Comparison of ENCODE assay signal across 8 cellular contexts in genomic region chr17:17682293-17682736, GRCh38. TPM values are rescaled to one million over a fixed set of nuclear protein-coding genes. Genes with fewer than 3 reads are reported as not detected.
DNase-seq lines count a peak whose midpoint lies in the region; ATAC-seq and TF ChIP-seq lines count a peak whose summit lies in the region.

No MANE protein-coding gene starts in this region.

- peaks cover 28% of the 10 kb centered on the region for H3F3A ChIP-seq in smooth muscle cell (ENCODE audit: low read depth)

- H3K9ac ChIP-seq in smooth muscle cell (ENCODE audit: low read depth) = peak overlapping the region; percentile 99

- peak overlapping the region; percentile 98 for H3K4me2 ChIP-seq in smooth muscle cell

- WGBS in body of pancreas, 2 donors = 0 to 1% methylated on average over 1 to 48 of the region's 49 CpGs
- 0% methylated on average over 37 of the region's 49 CpGs for WGBS in smooth muscle cell (ENCODE audit: low lambda C conversion rate)

- H3K27me3 ChIP-seq in body of pancreas (no peaks in the 10 kb centered on the region), smooth muscle cell (ENCODE audit: low read depth) (no peaks in the 10 kb centered on the region)

- no peaks in the 10 kb centered on the region for H3K9me3 Mint-ChIP-seq in T-helper 1 cell treated with Interleukin-12 subunit alpha and Interleukin-12 subunit beta and Interleukin-4 antibody, amounts not matched to agents 30 μg/mL and 1 μg/mL, for 36 hours

- ATAC-seq in HG03135 (IDR thresholded peaks at IDR 0.05; ENCODE audit: unreplicated experiment) (peak; percentile 38), body of pancreas (peak; percentile 39)

- peaks cover 3% of the 10 kb centered on the region for H3K36me3 Mint-ChIP-seq in T-helper 1 cell treated with Interleukin-12 subunit alpha and Interleukin-12 subunit beta and Interleukin-4 antibody, amounts not matched to agents 30 μg/mL and 1 μg/mL, for 36 hours (ENCODE audit: low read depth)

- H3K4me1 Mint-ChIP-seq in T-helper 1 cell treated with Interleukin-12 subunit alpha and Interleukin-12 subunit beta and Interleukin-4 antibody, amounts not matched to agents 30 μg/mL and 1 μg/mL, for 36 hours (ENCODE audit: low read depth) = peaks cover 20% of the 10 kb centered on the region

- peaks cover 50% of the 10 kb centered on the region for H3K79me2 ChIP-seq in smooth muscle cell (ENCODE audit: low read depth)

- H3K9me3 ChIP-seq in body of pancreas = no peaks in the 10 kb centered on the region
- no peaks in the 10 kb centered on the region for H3K9me3 ChIP-seq in smooth muscle cell (replicated peaks; ENCODE audit: low read depth)

- peaks cover 21% of the 10 kb centered on the region for H4K20me1 ChIP-seq in smooth muscle cell (ENCODE audit: low read depth)

- intact Hi-C loops in body of pancreas (cut with DNase I) = no loop called here

- DNase-seq in NCI-H345 (lab: John Stamatoyannopoulos, UW) (peak; percentile 29), NCI-H345 treated with DMSO at 0.1 percent for 48 hours (lab: John Stamatoyannopoulos, UW; ENCODE audit: unreplicated experiment) (no peak), body of pancreas (peak; percentile 48 to 61 (median 52)), islet precursor cell (peak; percentile 62), smooth muscle cell (lab: John Stamatoyannopoulos, UW; ENCODE audit: unreplicated experiment) (peak; percentile 61), NCI-H2081 treated with DMSO at 0.1 percent for 48 hours (lab: John Stamatoyannopoulos, UW) (no peak)

- peak overlapping the region; percentile 54 to 61 for H3K4me3 ChIP-seq in body of pancreas
- H3K4me3 ChIP-seq in smooth muscle cell = peak overlapping the region; percentile 92

- H3K4me3 Mint-ChIP-seq in T-helper 1 cell treated with Interleukin-12 subunit alpha and Interleukin-12 subunit beta and Interleukin-4 antibody, amounts not matched to agents 30 μg/mL and 1 μg/mL, for 36 hours = peak overlapping the region; percentile 88

- H3K27ac ChIP-seq in body of pancreas (peak overlapping the region; percentile 77 to 97 (median 92)), smooth muscle cell (ENCODE audit: low read depth) (peak overlapping the region; percentile 99)

- H3K27me3 Mint-ChIP-seq in T-helper 1 cell treated with Interleukin-12 subunit alpha and Interleukin-12 subunit beta and Interleukin-4 antibody, amounts not matched to agents 30 μg/mL and 1 μg/mL, for 36 hours (ENCODE audit: low read depth) = peaks cover 16% of the 10 kb centered on the region

- TF ChIP-seq CTCF in body of pancreas (IDR thresholded peaks at IDR 0.05) (no peak), smooth muscle cell (IDR thresholded peaks at IDR 0.05; ENCODE audit: borderline replicate concordance, insufficient read depth, poor library complexity, severe bottlenecking) (no peak)

- peak overlapping the region; percentile 71 for H3K27ac Mint-ChIP-seq in T-helper 1 cell treated with Interleukin-12 subunit alpha and Interleukin-12 subunit beta and Interleukin-4 antibody, amounts not matched to agents 30 μg/mL and 1 μg/mL, for 36 hours

- H3K36me3 ChIP-seq in body of pancreas (replicated peaks in 1 of 2; ENCODE audit: insufficient read depth in 1 of 2, low read depth in 2 of 2) = no peaks in the 10 kb centered on the region
- no peaks in the 10 kb centered on the region for H3K36me3 ChIP-seq in smooth muscle cell (ENCODE audit: low read depth)

- peak overlapping the region; percentile 81 for H2AFZ ChIP-seq in smooth muscle cell (ENCODE audit: low read depth)

- H3K4me1 ChIP-seq in body of pancreas = peaks cover 45% of the 10 kb centered on the region
- H3K4me1 ChIP-seq in smooth muscle cell (ENCODE audit: low read depth) = peaks cover 17% of the 10 kb centered on the region

- TF ChIP-seq POLR2A in body of pancreas (IDR thresholded peaks at IDR 0.05) = no peak

RNA-seq across cellular contexts. Expression of gene RAI1, which starts 1.1 kb away (rescaled TPM):
- total RNA-seq in body of pancreas (10 to 100 TPM; 16.3 to 41.5 TPM), smooth muscle cell (11.1 and 12.2 TPM in 2 replicates)
- 17.6 and 19.2 TPM in 2 replicates for polyA plus RNA-seq in smooth muscle cell

Comparison
In these comparisons a context has a peak if more than half of its experiments do, and no peak if none do; other contexts are left out.
1. DNase-seq: peak in NCI-H345 (single experiment), body of pancreas (4 of 4), islet precursor cell (single experiment) and smooth muscle cell (single experiment); none in NCI-H345 treated with DMSO at 0.1 percent for 48 hours (single experiment) and NCI-H2081 treated with DMSO at 0.1 percent for 48 hours (single experiment).